Comparison of ENCODE assay signal across 2 cellular contexts in the genomic region with DNA sequence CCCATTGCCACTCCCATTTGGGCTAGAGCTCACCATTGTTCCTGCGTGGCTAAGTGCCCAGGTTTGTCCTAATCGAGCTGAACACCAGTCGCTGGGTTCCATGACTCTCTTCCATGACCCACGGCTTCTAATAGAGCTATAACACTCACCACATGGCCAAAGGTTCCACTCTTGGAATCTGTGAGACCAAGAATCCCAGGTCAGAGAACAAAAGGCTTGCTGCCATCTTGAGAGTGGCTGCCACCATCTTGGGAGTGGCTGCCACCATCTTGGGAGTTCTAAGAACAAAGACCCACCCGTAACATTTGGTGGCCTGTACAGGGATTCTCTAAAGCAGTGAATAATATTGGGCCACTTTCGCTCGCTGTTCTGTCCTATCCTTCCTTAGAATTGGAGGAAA.
TF ChIP-seq lines count a peak whose summit lies in the region.

No MANE protein-coding gene starts in this region.

TF ChIP-seq in GM12878, 131 proteins besides CTCF, POLR2A, EP300 and RAD21:
- TF ChIP-seq STAT1 (conservative IDR thresholded peaks at IDR 0.05): no peak
- peak; percentile 72 for TF ChIP-seq YY1 (IDR thresholded peaks at IDR 0.05; ENCODE audit: low read depth, low read length)
TF ChIP-seq in GM12878: peak in this region for 1.

TF ChIP-seq in K562, 482 proteins besides CTCF, POLR2A, EP300 and RAD21 (continues in another document):
- TF ChIP-seq TGIF2 (CRISPR knock-in tag; IDR thresholded peaks at IDR 0.05): no peak
- TF ChIP-seq, protein P1, sequence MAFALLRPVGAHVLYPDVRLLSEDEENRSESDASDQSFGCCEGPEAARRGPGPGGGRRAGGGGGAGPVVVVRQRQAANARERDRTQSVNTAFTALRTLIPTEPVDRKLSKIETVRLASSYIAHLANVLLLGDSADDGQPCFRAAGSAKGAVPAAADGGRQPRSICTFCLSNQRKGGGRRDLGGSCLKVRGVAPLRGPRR (CRISPR knock-in tag; IDR thresholded peaks at IDR 0.05): no peak
- TF ChIP-seq PRMT5 (CRISPR knock-in tag; IDR thresholded peaks at IDR 0.05): no peak
- TF ChIP-seq TEAD1 (CRISPR knock-in tag; IDR thresholded peaks at IDR 0.05): no peak
- TF ChIP-seq ZNF583 (CRISPR knock-in tag; IDR thresholded peaks at IDR 0.05): no peak
- TF ChIP-seq NRF1 (conservative IDR thresholded peaks at IDR 0.05 in 1 of 2, IDR thresholded peaks at IDR 0.05 in 1 of 2): no peak
- no peak for TF ChIP-seq CBFA2T2 (conservative IDR thresholded peaks at IDR 0.05)
- no peak for TF ChIP-seq SMAD1 (IDR thresholded peaks at IDR 0.05; ENCODE audit: low read depth, low read length, partially characterized antibody)
- TF ChIP-seq SAFB (IDR thresholded peaks at IDR 0.05; ENCODE audit: borderline replicate concordance, low read depth, low read length): no peak
- no peak for TF ChIP-seq ZNF282 (CRISPR knock-in tag; IDR thresholded peaks at IDR 0.05)
- TF ChIP-seq SP2 (IDR thresholded peaks at IDR 0.05; ENCODE audit: extremely low read depth, low read depth, low read length, poor library complexity, severe bottlenecking): no peak
- TF ChIP-seq KDM1A (IDR thresholded peaks at IDR 0.05): no peak
- TF ChIP-seq, protein P2, sequence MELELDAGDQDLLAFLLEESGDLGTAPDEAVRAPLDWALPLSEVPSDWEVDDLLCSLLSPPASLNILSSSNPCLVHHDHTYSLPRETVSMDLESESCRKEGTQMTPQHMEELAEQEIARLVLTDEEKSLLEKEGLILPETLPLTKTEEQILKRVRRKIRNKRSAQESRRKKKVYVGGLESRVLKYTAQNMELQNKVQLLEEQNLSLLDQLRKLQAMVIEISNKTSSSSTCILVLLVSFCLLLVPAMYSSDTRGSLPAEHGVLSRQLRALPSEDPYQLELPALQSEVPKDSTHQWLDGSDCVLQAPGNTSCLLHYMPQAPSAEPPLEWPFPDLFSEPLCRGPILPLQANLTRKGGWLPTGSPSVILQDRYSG (tag; conservative IDR thresholded peaks at IDR 0.05; ENCODE audit: low read depth): peak; percentile 66; the same call in 1 of the 2 replicates
- no peak for TF ChIP-seq DACH1 (IDR thresholded peaks at IDR 0.05; ENCODE audit: partially characterized antibody)
- no peak for TF ChIP-seq IFI16 (CRISPR knock-in tag; IDR thresholded peaks at IDR 0.05)
- TF ChIP-seq, protein P3, sequence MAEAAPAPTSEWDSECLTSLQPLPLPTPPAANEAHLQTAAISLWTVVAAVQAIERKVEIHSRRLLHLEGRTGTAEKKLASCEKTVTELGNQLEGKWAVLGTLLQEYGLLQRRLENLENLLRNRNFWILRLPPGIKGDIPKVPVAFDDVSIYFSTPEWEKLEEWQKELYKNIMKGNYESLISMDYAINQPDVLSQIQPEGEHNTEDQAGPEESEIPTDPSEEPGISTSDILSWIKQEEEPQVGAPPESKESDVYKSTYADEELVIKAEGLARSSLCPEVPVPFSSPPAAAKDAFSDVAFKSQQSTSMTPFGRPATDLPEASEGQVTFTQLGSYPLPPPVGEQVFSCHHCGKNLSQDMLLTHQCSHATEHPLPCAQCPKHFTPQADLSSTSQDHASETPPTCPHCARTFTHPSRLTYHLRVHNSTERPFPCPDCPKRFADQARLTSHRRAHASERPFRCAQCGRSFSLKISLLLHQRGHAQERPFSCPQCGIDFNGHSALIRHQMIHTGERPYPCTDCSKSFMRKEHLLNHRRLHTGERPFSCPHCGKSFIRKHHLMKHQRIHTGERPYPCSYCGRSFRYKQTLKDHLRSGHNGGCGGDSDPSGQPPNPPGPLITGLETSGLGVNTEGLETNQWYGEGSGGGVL (CRISPR knock-in tag; IDR thresholded peaks at IDR 0.05): no peak
- TF ChIP-seq, protein P4, sequence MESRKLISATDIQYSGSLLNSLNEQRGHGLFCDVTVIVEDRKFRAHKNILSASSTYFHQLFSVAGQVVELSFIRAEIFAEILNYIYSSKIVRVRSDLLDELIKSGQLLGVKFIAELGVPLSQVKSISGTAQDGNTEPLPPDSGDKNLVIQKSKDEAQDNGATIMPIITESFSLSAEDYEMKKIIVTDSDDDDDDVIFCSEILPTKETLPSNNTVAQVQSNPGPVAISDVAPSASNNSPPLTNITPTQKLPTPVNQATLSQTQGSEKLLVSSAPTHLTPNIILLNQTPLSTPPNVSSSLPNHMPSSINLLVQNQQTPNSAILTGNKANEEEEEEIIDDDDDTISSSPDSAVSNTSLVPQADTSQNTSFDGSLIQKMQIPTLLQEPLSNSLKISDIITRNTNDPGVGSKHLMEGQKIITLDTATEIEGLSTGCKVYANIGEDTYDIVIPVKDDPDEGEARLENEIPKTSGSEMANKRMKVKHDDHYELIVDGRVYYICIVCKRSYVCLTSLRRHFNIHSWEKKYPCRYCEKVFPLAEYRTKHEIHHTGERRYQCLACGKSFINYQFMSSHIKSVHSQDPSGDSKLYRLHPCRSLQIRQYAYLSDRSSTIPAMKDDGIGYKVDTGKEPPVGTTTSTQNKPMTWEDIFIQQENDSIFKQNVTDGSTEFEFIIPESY (CRISPR knock-in tag; IDR thresholded peaks at IDR 0.05): no peak
- no peak for TF ChIP-seq SPI1 (IDR thresholded peaks at IDR 0.05; ENCODE audit: borderline replicate concordance, low read depth, low read length)
- TF ChIP-seq ZNF584 (CRISPR knock-in tag; IDR thresholded peaks at IDR 0.05; ENCODE audit: low read depth): no peak
- 0 out of 2 replicates have a peak, but pooled peaks have one; percentile 29 for TF ChIP-seq SOX6 (IDR thresholded peaks at IDR 0.05)
- TF ChIP-seq ZNF134 (CRISPR knock-in tag; conservative IDR thresholded peaks at IDR 0.05): no peak
- no peak for TF ChIP-seq ARNT (IDR thresholded peaks at IDR 0.05)
- no peak for TF ChIP-seq CHD2 (IDR thresholded peaks at IDR 0.05; ENCODE audit: low read depth, low read length)
- TF ChIP-seq, protein P5, sequence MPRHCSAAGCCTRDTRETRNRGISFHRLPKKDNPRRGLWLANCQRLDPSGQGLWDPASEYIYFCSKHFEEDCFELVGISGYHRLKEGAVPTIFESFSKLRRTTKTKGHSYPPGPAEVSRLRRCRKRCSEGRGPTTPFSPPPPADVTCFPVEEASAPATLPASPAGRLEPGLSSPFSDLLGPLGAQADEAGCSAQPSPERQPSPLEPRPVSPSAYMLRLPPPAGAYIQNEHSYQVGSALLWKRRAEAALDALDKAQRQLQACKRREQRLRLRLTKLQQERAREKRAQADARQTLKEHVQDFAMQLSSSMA (CRISPR knock-in tag; IDR thresholded peaks at IDR 0.05): peak; percentile 98
- TF ChIP-seq XRCC5 (IDR thresholded peaks at IDR 0.05; ENCODE audit: low read depth, low read length): no peak
- no peak for TF ChIP-seq PHF8 (IDR thresholded peaks at IDR 0.05; ENCODE audit: borderline replicate concordance, low read length)
- no peak for TF ChIP-seq XRCC4 (IDR thresholded peaks at IDR 0.05; ENCODE audit: extremely low read depth, insufficient read depth, insufficient read length)
- TF ChIP-seq PPARD (CRISPR knock-in tag; IDR thresholded peaks at IDR 0.05): no peak
- TF ChIP-seq RBBP5 (IDR thresholded peaks at IDR 0.05; ENCODE audit: borderline replicate concordance, insufficient read depth, low read length, poor library complexity, severe bottlenecking): no peak
- TF ChIP-seq PHB2 (IDR thresholded peaks at IDR 0.05; ENCODE audit: low read depth): no peak
- TF ChIP-seq ZNF124 (CRISPR knock-in tag; IDR thresholded peaks at IDR 0.05): no peak
- TF ChIP-seq U2AF1 (optimal IDR thresholded peaks at IDR 0.05; ENCODE audit: low read depth, low read length): no peak
- TF ChIP-seq CBX5 (IDR thresholded peaks at IDR 0.05; ENCODE audit: borderline replicate concordance, low read depth): no peak
- TF ChIP-seq, protein P6, sequence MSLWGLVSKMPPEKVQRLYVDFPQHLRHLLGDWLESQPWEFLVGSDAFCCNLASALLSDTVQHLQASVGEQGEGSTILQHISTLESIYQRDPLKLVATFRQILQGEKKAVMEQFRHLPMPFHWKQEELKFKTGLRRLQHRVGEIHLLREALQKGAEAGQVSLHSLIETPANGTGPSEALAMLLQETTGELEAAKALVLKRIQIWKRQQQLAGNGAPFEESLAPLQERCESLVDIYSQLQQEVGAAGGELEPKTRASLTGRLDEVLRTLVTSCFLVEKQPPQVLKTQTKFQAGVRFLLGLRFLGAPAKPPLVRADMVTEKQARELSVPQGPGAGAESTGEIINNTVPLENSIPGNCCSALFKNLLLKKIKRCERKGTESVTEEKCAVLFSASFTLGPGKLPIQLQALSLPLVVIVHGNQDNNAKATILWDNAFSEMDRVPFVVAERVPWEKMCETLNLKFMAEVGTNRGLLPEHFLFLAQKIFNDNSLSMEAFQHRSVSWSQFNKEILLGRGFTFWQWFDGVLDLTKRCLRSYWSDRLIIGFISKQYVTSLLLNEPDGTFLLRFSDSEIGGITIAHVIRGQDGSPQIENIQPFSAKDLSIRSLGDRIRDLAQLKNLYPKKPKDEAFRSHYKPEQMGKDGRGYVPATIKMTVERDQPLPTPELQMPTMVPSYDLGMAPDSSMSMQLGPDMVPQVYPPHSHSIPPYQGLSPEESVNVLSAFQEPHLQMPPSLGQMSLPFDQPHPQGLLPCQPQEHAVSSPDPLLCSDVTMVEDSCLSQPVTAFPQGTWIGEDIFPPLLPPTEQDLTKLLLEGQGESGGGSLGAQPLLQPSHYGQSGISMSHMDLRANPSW (CRISPR knock-in tag; IDR thresholded peaks at IDR 0.05): no peak
- TF ChIP-seq KAT2B (IDR thresholded peaks at IDR 0.05; ENCODE audit: low read depth, low read length): no peak
- TF ChIP-seq, protein P7, sequence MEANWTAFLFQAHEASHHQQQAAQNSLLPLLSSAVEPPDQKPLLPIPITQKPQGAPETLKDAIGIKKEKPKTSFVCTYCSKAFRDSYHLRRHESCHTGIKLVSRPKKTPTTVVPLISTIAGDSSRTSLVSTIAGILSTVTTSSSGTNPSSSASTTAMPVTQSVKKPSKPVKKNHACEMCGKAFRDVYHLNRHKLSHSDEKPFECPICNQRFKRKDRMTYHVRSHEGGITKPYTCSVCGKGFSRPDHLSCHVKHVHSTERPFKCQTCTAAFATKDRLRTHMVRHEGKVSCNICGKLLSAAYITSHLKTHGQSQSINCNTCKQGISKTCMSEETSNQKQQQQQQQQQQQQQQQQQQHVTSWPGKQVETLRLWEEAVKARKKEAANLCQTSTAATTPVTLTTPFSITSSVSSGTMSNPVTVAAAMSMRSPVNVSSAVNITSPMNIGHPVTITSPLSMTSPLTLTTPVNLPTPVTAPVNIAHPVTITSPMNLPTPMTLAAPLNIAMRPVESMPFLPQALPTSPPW (CRISPR knock-in tag; IDR thresholded peaks at IDR 0.05): no peak
- TF ChIP-seq, protein P8, sequence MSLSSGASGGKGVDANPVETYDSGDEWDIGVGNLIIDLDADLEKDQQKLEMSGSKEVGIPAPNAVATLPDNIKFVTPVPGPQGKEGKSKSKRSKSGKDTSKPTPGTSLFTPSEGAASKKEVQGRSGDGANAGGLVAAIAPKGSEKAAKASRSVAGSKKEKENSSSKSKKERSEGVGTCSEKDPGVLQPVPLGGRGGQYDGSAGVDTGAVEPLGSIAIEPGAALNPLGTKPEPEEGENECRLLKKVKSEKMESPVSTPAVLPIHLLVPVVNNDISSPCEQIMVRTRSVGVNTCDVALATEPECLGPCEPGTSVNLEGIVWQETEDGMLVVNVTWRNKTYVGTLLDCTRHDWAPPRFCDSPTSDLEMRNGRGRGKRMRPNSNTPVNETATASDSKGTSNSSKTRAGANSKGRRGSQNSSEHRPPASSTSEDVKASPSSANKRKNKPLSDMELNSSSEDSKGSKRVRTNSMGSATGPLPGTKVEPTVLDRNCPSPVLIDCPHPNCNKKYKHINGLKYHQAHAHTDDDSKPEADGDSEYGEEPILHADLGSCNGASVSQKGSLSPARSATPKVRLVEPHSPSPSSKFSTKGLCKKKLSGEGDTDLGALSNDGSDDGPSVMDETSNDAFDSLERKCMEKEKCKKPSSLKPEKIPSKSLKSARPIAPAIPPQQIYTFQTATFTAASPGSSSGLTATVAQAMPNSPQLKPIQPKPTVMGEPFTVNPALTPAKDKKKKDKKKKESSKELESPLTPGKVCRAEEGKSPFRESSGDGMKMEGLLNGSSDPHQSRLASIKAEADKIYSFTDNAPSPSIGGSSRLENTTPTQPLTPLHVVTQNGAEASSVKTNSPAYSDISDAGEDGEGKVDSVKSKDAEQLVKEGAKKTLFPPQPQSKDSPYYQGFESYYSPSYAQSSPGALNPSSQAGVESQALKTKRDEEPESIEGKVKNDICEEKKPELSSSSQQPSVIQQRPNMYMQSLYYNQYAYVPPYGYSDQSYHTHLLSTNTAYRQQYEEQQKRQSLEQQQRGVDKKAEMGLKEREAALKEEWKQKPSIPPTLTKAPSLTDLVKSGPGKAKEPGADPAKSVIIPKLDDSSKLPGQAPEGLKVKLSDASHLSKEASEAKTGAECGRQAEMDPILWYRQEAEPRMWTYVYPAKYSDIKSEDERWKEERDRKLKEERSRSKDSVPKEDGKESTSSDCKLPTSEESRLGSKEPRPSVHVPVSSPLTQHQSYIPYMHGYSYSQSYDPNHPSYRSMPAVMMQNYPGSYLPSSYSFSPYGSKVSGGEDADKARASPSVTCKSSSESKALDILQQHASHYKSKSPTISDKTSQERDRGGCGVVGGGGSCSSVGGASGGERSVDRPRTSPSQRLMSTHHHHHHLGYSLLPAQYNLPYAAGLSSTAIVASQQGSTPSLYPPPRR (CRISPR knock-in tag; IDR thresholded peaks at IDR 0.05; ENCODE audit: borderline replicate concordance): no peak
- TF ChIP-seq XRCC3 (IDR thresholded peaks at IDR 0.05): no peak
- no peak for TF ChIP-seq ZNF146 (CRISPR knock-in tag; IDR thresholded peaks at IDR 0.05; ENCODE audit: unreplicated experiment)
- TF ChIP-seq, protein P9, sequence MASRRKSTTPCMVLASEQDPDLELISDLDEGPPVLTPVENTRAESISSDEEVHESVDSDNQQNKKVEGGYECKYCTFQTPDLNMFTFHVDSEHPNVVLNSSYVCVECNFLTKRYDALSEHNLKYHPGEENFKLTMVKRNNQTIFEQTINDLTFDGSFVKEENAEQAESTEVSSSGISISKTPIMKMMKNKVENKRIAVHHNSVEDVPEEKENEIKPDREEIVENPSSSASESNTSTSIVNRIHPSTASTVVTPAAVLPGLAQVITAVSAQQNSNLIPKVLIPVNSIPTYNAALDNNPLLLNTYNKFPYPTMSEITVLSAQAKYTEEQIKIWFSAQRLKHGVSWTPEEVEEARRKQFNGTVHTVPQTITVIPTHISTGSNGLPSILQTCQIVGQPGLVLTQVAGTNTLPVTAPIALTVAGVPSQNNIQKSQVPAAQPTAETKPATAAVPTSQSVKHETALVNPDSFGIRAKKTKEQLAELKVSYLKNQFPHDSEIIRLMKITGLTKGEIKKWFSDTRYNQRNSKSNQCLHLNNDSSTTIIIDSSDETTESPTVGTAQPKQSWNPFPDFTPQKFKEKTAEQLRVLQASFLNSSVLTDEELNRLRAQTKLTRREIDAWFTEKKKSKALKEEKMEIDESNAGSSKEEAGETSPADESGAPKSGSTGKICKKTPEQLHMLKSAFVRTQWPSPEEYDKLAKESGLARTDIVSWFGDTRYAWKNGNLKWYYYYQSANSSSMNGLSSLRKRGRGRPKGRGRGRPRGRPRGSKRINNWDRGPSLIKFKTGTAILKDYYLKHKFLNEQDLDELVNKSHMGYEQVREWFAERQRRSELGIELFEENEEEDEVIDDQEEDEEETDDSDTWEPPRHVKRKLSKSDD (conservative IDR thresholded peaks at IDR 0.05; ENCODE audit: low read length): peak; percentile 99
- TF ChIP-seq ZFP1 (CRISPR knock-in tag; IDR thresholded peaks at IDR 0.05): no peak
- TF ChIP-seq, protein P10, sequence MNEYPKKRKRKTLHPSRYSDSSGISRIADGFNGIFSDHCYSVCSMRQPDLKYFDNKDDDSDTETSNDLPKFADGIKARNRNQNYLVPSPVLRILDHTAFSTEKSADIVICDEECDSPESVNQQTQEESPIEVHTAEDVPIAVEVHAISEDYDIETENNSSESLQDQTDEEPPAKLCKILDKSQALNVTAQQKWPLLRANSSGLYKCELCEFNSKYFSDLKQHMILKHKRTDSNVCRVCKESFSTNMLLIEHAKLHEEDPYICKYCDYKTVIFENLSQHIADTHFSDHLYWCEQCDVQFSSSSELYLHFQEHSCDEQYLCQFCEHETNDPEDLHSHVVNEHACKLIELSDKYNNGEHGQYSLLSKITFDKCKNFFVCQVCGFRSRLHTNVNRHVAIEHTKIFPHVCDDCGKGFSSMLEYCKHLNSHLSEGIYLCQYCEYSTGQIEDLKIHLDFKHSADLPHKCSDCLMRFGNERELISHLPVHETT (CRISPR knock-in tag; conservative IDR thresholded peaks at IDR 0.05 in 1 of 2, IDR thresholded peaks at IDR 0.05 in 1 of 2): peak in 1 of 2 experiments; percentile 32; a peak in 1 of 4 replicates
